ENCODE assay signal across 18 cellular contexts in the genomic region with DNA sequence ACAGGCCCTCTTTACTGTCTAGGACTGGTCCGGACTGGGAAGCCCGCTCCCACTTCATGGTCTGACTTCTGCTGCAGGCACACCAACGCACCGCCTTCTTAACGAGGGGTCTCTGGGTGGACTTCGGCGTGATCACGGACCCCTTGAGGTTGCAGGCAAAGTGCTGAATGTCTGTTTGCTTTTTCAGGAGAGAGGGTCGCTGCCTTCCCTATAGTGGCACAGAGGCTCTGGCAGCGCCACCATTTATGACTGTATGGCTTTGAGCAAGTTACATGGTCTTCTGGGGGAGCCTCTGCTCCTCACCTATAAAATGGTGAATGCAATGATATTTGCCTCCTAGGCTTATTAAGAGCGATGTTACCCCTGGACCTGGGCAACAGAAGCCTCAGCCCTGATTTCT. TPM values are rescaled to one million over a fixed set of nuclear protein-coding genes. Genes with fewer than 3 reads are reported as not detected.
A peak's percentile ranks its signal among the peaks of the same experiment; 100 is the strongest.
DNase-seq lines count a peak whose midpoint lies in the region; ATAC-seq, FAIRE-seq and TF ChIP-seq lines count a peak whose summit lies in the region.
"Had no signal": no experiment of that assay in that cellular context is flagged by ENCODE, and none has a peak within 500 bp of the region (broad histone marks: within the 10 kb centered on the region; RNA-seq: fewer than 3 reads in every experiment).

No MANE protein-coding gene starts in this region.

- TF ChIP-seq POLR2A in H1 (IDR thresholded peaks at IDR 0.05; ENCODE audit: control extremely low read depth in 1 of 2, low read depth in 2 of 2, low read length in 2 of 2) (no peak), H54 (IDR thresholded peaks at IDR 0.05; ENCODE audit: low read depth, low read length) (no peak)

- peaks cover 27% of the 10 kb centered on the region for H3K23me2 ChIP-seq in H1 (ENCODE audit: low read depth, low read length)

- WGBS in H1 (ENCODE audit: extremely low coverage in 1 of 2, insufficient coverage in 1 of 2, insufficient read length in 1 of 2, insufficient replicate concordance in 2 of 2, low coverage in 1 of 2, low lambda C conversion rate in 2 of 2, missing lambda C conversion rate in 1 of 2), 2 experiments = 55% methylated on average over 11 of the region's 11 CpGs; no CpG with 5 or more reads in 1 of the 2 experiments

- peak overlapping the region; percentile 60 for H3K4me3 Mint-ChIP-seq in activated naive CD4-positive, alpha-beta T cell treated with anti-CD3 and anti-CD28 coated beads for 36 hours
- H3K4me3 Mint-ChIP-seq in T-helper 17 cell (peak overlapping the region; percentile 88), osteocyte (ENCODE audit: unreplicated experiment) (peak overlapping the region; percentile 61)

- peak overlapping the region; percentile 97; the same call in 1 of the 2 replicates for H2BK15ac ChIP-seq in H1 (ENCODE audit: low read length)

- peak overlapping the region; percentile 68 to 96 (median 77); a peak in 5 of 8 replicates for H3K4me3 ChIP-seq in H1 (ENCODE audit: extremely low read depth in 1 of 4, insufficient read depth in 2 of 4, low read depth in 3 of 4, low read length in 4 of 4)

- H3K4me2 ChIP-seq in H1 (ENCODE audit: insufficient read depth in 1 of 2, low read depth in 2 of 2, low read length in 2 of 2) = peak overlapping the region; percentile 91 to 98

- no peaks in the 10 kb centered on the region for H3K79me1 ChIP-seq in H1 (ENCODE audit: low read depth, low read length)

- TF ChIP-seq EP300 in H1 (IDR thresholded peaks at IDR 0.05; ENCODE audit: borderline replicate concordance in 1 of 2, low read depth in 2 of 2, low read length in 2 of 2) = no peak

- ATAC-seq in T-helper 17 cell = no peak
- ATAC-seq: lower lobe of right lung, sciatic nerve had no signal

- no peak overlapping the region for H3K56ac ChIP-seq in H1 (replicated peaks; ENCODE audit: insufficient read length, low read depth, low read length)

- H3K27ac Mint-ChIP-seq in activated naive CD4-positive, alpha-beta T cell treated with anti-CD3 and anti-CD28 coated beads for 36 hours = no peak overlapping the region
- H3K27ac Mint-ChIP-seq in T-helper 17 cell (no peak overlapping the region), osteocyte (ENCODE audit: unreplicated experiment) (no peak overlapping the region)

- H3K36me3 Mint-ChIP-seq in activated naive CD4-positive, alpha-beta T cell treated with anti-CD3 and anti-CD28 coated beads for 36 hours (ENCODE audit: low read depth) = no peaks in the 10 kb centered on the region
- H3K36me3 Mint-ChIP-seq in T-helper 17 cell (ENCODE audit: low read depth) = no peaks in the 10 kb centered on the region
- no peaks in the 10 kb centered on the region for H3K36me3 Mint-ChIP-seq in osteocyte (ENCODE audit: unreplicated experiment)

- H2BK20ac ChIP-seq in H1 (ENCODE audit: low read length) = peak overlapping the region; percentile 11; the same call in 1 of the 2 replicates

- H3K9me3 ChIP-seq in T-helper 17 cell (ENCODE audit: control insufficient read depth, low read length, poor library complexity, severe bottlenecking) (no peaks in the 10 kb centered on the region), H1 (ENCODE audit: insufficient read depth in 2 of 2, low read depth in 1 of 2, low read length in 1 of 2) (no peaks in the 10 kb centered on the region)
- H3K9me3 ChIP-seq: lower lobe of right lung had no signal

- TF ChIP-seq RAD21 in H1 (IDR thresholded peaks at IDR 0.05 in 1 of 2, conservative IDR thresholded peaks at IDR 0.05 in 1 of 2; ENCODE audit: low read depth in 2 of 2, low read length in 2 of 2) = no peak

- FAIRE-seq in H1 (lab: Jason Lieb, UNC) (no peak), H54 (lab: Jason Lieb, UNC) (no peak)

- H3K4ac ChIP-seq in H1 (replicated peaks; ENCODE audit: insufficient read length, low read depth, low read length) = no peak overlapping the region

- no peak overlapping the region for H2BK5ac ChIP-seq in H1 (ENCODE audit: low read depth, low read length)

- CTCF ChIA-PET in activated naive CD4-positive, alpha-beta T cell treated with anti-CD3 and anti-CD28 coated beads for 36 hours (lab: Charles Lee) = interaction anchor here (2.1 to 5.3 kb wide), 3 partner anchors 10 to 18 kb away, joined by 6 to 74 read pairs (median 14); no protein-coding TSS in a partner anchor
- CTCF ChIA-PET in H1 (lab: Charles Lee; ENCODE audit: partially characterized antibody) = interaction anchor here (7.4 to 12.7 kb wide), 2 partner anchors 17 kb away, joined by 170 to 245 read pairs; no protein-coding TSS in a partner anchor

- peak overlapping the region; percentile 9; the same call in 1 of the 2 replicates for H4K8ac ChIP-seq in H1 (ENCODE audit: extremely low read depth, insufficient read depth, low read length)

- no peak overlapping the region for H3K9ac ChIP-seq in H1 (replicated peaks in 1 of 4; ENCODE audit: extremely low read depth in 1 of 4, low read depth in 3 of 4, low read length in 3 of 4)

- peak overlapping the region; percentile 75; the same call in 1 of the 2 replicates for H2BK12ac ChIP-seq in H1 (ENCODE audit: low read depth, low read length)

- no peak overlapping the region for H3K14ac ChIP-seq in H1 (ENCODE audit: insufficient read length)

- no peak overlapping the region for H2BK120ac ChIP-seq in H1 (replicated peaks; ENCODE audit: low read depth, low read length)

- TF ChIP-seq CTCF in H1 (IDR thresholded peaks at IDR 0.05; ENCODE audit: control extremely low read depth in 1 of 3, insufficient read depth in 1 of 3, low read depth in 1 of 3, low read length in 3 of 3) (no peak), osteocyte (IDR thresholded peaks at IDR 0.05) (no peak), GM20000 (IDR thresholded peaks at IDR 0.05; ENCODE audit: extremely low read depth, missing control alignments) (no peak)

- peak overlapping the region; percentile 68 for H4K91ac ChIP-seq in H1 (replicated peaks; ENCODE audit: insufficient read length, low read length)

- no peak for DNase-seq in activated naive CD4-positive, alpha-beta T cell treated with anti-CD3 and anti-CD28 coated beads for 36 hours
- DNase-seq in activated naive CD4-positive, alpha-beta T cell treated with Interleukin-2 at 50 U/mL for 16 hours = no peak
- DNase-seq in T-helper 17 cell = no peak
- DNase-seq in H1 (ENCODE audit: low read depth in 1 of 2, low spot score in 2 of 2) = no peak
- DNase-seq in osteocyte (ENCODE audit: extremely low spot score, unreplicated experiment) = no peak
- no peak for DNase-seq in H54 (ENCODE audit: insufficient read length, low spot score)
- no peak for DNase-seq in midbrain (lab: John Stamatoyannopoulos, UW)
- no peak for DNase-seq in GM20000 (ENCODE audit: low spot score)
- DNase-seq: activated CD4-positive, CD25-positive, alpha-beta regulatory T cell; cortex of kidney; Karpas-422; lower lobe of right lung; NCI-H2227 treated with DMSO at 0.1 percent for 48 hours; NK-92 treated with Interleukin-12 subunit alpha and Interleukin-12 subunit beta, amount 100 ng/mL, for 24 hours; stimulated activated CD4-positive, alpha-beta T cell treated with anti-CD3 and anti-CD28 coated beads, Interleukin-1b, Interleukin-23, amount 100 ng/mL, for 48 hours had no signal

- intact Hi-C loops in activated naive CD4-positive, alpha-beta T cell treated with anti-CD3 and anti-CD28 coated beads for 36 hours (cut with micrococcal nuclease) = no loop called here

- peaks cover 61% of the 10 kb centered on the region for H3K27me3 Mint-ChIP-seq in activated naive CD4-positive, alpha-beta T cell treated with anti-CD3 and anti-CD28 coated beads for 36 hours (ENCODE audit: low read depth)
- H3K27me3 Mint-ChIP-seq in T-helper 17 cell = peaks cover 76% of the 10 kb centered on the region
- peaks cover 82% of the 10 kb centered on the region for H3K27me3 Mint-ChIP-seq in osteocyte (ENCODE audit: unreplicated experiment)

- H3K18ac ChIP-seq in H1 (ENCODE audit: extremely low read depth, low read length) = peak overlapping the region; percentile 89

- 0 out of 2 replicates have a peak overlapping the region, but pooled peaks have one; percentile 21 for H2AFZ ChIP-seq in H1 (ENCODE audit: low read length)

- H3K36me3 ChIP-seq in H1 (ENCODE audit: control insufficient read depth in 2 of 4, insufficient read depth in 4 of 4, low read length in 3 of 4) = no peaks in the 10 kb centered on the region
- H3K36me3 ChIP-seq: lower lobe of right lung had no signal

- no peak overlapping the region; the same call in 1 of the 2 replicates for H2AK5ac ChIP-seq in H1 (ENCODE audit: low read depth, low read length)

- peaks cover 4 to 65% (median 48%) of the 10 kb centered on the region in 4 experiments for H3K4me1 ChIP-seq in H1 (replicated peaks in 1 of 4; ENCODE audit: control insufficient read depth in 3 of 4, insufficient read depth in 4 of 4, low read length in 3 of 4)

- H4K5ac ChIP-seq in H1 (ENCODE audit: insufficient read length, low read depth, low read length) = no peak overlapping the region

- no peaks in the 10 kb centered on the region for H3K79me2 ChIP-seq in H1 (ENCODE audit: control insufficient read depth in 1 of 2, insufficient read depth in 2 of 2, low read length in 2 of 2)

- H4K20me1 ChIP-seq in H1 (replicated peaks in 1 of 2; ENCODE audit: control insufficient read depth in 1 of 2, insufficient read depth in 2 of 2, low read length in 2 of 2) = no peaks in the 10 kb centered on the region

- peaks cover 11% of the 10 kb centered on the region for H3K4me1 Mint-ChIP-seq in activated naive CD4-positive, alpha-beta T cell treated with anti-CD3 and anti-CD28 coated beads for 36 hours (ENCODE audit: low read depth)
- peaks cover 7% of the 10 kb centered on the region for H3K4me1 Mint-ChIP-seq in T-helper 17 cell
- peaks cover 5% of the 10 kb centered on the region for H3K4me1 Mint-ChIP-seq in osteocyte (ENCODE audit: unreplicated experiment)

- H3K23ac ChIP-seq in H1 (ENCODE audit: insufficient read length) = no peak overlapping the region

- POLR2A ChIA-PET in H1 (lab: Charles Lee; ENCODE audit: partially characterized antibody) = interaction anchor here (3.3 kb wide), 1 partner anchor 18 kb away, joined by 16 read pairs; no protein-coding TSS in a partner anchor

- peaks cover 34 to 88% (median 83%) of the 10 kb centered on the region in 4 experiments for H3K27me3 ChIP-seq in H1 (replicated peaks in 1 of 4; ENCODE audit: control insufficient read depth in 3 of 4, extremely low read depth in 1 of 4, insufficient read depth in 3 of 4, low read length in 3 of 4)

- no peaks in the 10 kb centered on the region for H3K9me3 Mint-ChIP-seq in activated naive CD4-positive, alpha-beta T cell treated with anti-CD3 and anti-CD28 coated beads for 36 hours
- no peaks in the 10 kb centered on the region for H3K9me3 Mint-ChIP-seq in osteocyte (ENCODE audit: unreplicated experiment)

- H3K27ac ChIP-seq in H1 (ENCODE audit: low read depth, low read length) = no peak overlapping the region
- H3K27ac ChIP-seq: lower lobe of right lung had no signal

RNA-seq across cellular contexts. Expression of gene SCN4B, which starts 1.4 kb away (rescaled TPM):
- under 1 TPM; 0.07 to 0.12 TPM for total RNA-seq in activated naive CD4-positive, alpha-beta T cell treated with anti-CD3 and anti-CD28 coated beads for 36 hours
- total RNA-seq in T-helper 17 cell = not detected
- 2.0 and 2.8 TPM in 2 replicates for total RNA-seq in H1 (2021; fragmentation: NEBNext Ultra II Directional; extraction: Animal tissue kit (Norgen Biotek cat#: 25700))
- 4.1 and 4.9 TPM in 2 replicates for polyA plus RNA-seq in H1 (2011; rRNA removed)
- 5.6 TPM for polyA plus RNA-seq in H1 (2011; cell fraction: cytosol; rRNA removed)
- 8.7 TPM for polyA plus RNA-seq in H1 (2011; cell fraction: nucleus; rRNA removed)
- 3.1 to 5.9 TPM (median 4.8 TPM) in 4 replicates for polyA plus RNA-seq in H1 (2012, experiment 1 of 2)
- 3.8 TPM for polyA plus RNA-seq in H1 (2012, experiment 2 of 2)
- 1.0 TPM for polyA plus RNA-seq in H1 (2013, experiment 1 of 2)
- 1.2 TPM for polyA plus RNA-seq in H1 (2013, experiment 2 of 2)
- polyA minus RNA-seq in H1 (2011; rRNA and poly(A)+ RNA removed) = 4.6 and 6.5 TPM in 2 replicates
- 4.6 TPM for polyA minus RNA-seq in H1 (2011; cell fraction: cytosol; rRNA and poly(A)+ RNA removed)
- polyA minus RNA-seq in H1 (2011; cell fraction: nucleus; rRNA and poly(A)+ RNA removed) = 5.1 TPM
- 0.08 TPM in 1 of 2 replicates, not detected in the other for total RNA-seq in osteocyte
- total RNA-seq: RPMI7951 had no signal

RNA-seq across cellular contexts. Expression of gene SCN2B, which starts 22.5 kb away (rescaled TPM):
- not detected for total RNA-seq in activated naive CD4-positive, alpha-beta T cell treated with anti-CD3 and anti-CD28 coated beads for 36 hours
- total RNA-seq in T-helper 17 cell (not detected), osteocyte (not detected in 2 replicates)
- 0.13 and 0.24 TPM in 2 replicates for total RNA-seq in H1 (2021; fragmentation: NEBNext Ultra II Directional; extraction: Animal tissue kit (Norgen Biotek cat#: 25700))
- 0.09 and 0.14 TPM in 2 replicates for polyA plus RNA-seq in H1 (2011; rRNA removed)
- 0.17 TPM for polyA plus RNA-seq in H1 (2011; cell fraction: cytosol; rRNA removed)
- polyA plus RNA-seq in H1 (2011; cell fraction: nucleus; rRNA removed) = 0.10 TPM
- 0.17 to 0.28 TPM (median 0.20 TPM) in 4 replicates for polyA plus RNA-seq in H1 (2012, experiment 1 of 2)
- polyA plus RNA-seq in H1 (2012, experiment 2 of 2) = 0.20 TPM
- polyA plus RNA-seq in H1 (2013, experiment 1 of 2) = 0.12 TPM
- polyA plus RNA-seq in H1 (2013, experiment 2 of 2) = 0.13 TPM
- polyA minus RNA-seq in H1 (2011; rRNA and poly(A)+ RNA removed) = 0.22 and 0.34 TPM in 2 replicates
- polyA minus RNA-seq in H1 (2011; cell fraction: cytosol; rRNA and poly(A)+ RNA removed) = 0.51 TPM
- polyA minus RNA-seq in H1 (2011; cell fraction: nucleus; rRNA and poly(A)+ RNA removed) = 0.30 TPM
- total RNA-seq: glomerular endothelial cell, RPMI7951 had no signal
